In genomic region chr6:24991748-24992467, GRCh38 we compare ENCODE assay signal across 8 cellular contexts. TPM values are rescaled to one million over a fixed set of nuclear protein-coding genes. Genes with fewer than 3 reads are reported as not detected.
DNase-seq lines count a peak whose midpoint lies in the region; ATAC-seq and TF ChIP-seq lines count a peak whose summit lies in the region.

No MANE protein-coding gene starts in this region.

- no peaks in the 10 kb centered on the region for H4K20me1 ChIP-seq in OCI-LY1 (ENCODE audit: insufficient read depth, low read length)

- H3F3A ChIP-seq in OCI-LY1 (ENCODE audit: insufficient read depth, low read length): no peaks in the 10 kb centered on the region

- peak overlapping the region; percentile 6; the same call in 1 of the 2 replicates for H3K9ac ChIP-seq in OCI-LY1 (ENCODE audit: low read length)

- no peaks in the 10 kb centered on the region for H3K36me3 Mint-ChIP-seq in Calu3 (ENCODE audit: insufficient read depth, unreplicated experiment)
- H3K36me3 Mint-ChIP-seq in progenitor cell of endocrine pancreas (ENCODE audit: insufficient read depth): peaks cover 3% of the 10 kb centered on the region

- H3K9me3 Mint-ChIP-seq in Calu3 (ENCODE audit: low read depth, unreplicated experiment) (peaks cover 8% of the 10 kb centered on the region), progenitor cell of endocrine pancreas (ENCODE audit: low read depth) (peaks cover 11% of the 10 kb centered on the region)

- H3K4me1 ChIP-seq in OCI-LY1 (ENCODE audit: insufficient read depth, low read length, severe bottlenecking): peaks cover 23% of the 10 kb centered on the region

- no peak overlapping the region for H2AFZ ChIP-seq in OCI-LY1 (ENCODE audit: low read length)

- ATAC-seq in GM19463 (IDR thresholded peaks at IDR 0.05; ENCODE audit: unreplicated experiment) (peak; percentile 84), HG03558 (IDR thresholded peaks at IDR 0.05; ENCODE audit: extremely low read depth, unreplicated experiment) (peak; percentile 45)

- CTCF ChIA-PET in Calu3 (lab: Charles Lee): interaction anchor here (0.5 to 3.7 kb wide), 26 partner anchors 10 to 411 kb away, joined by 3 to 127 read pairs (median 4); partner anchors contain the start of gene KIAA0319

- H3K4me3 ChIP-seq in OCI-LY1 (ENCODE audit: low read depth, low read length, poor library complexity, severe bottlenecking): no peak overlapping the region

- peaks cover 10% of the 10 kb centered on the region; the same call in 1 of the 2 replicates for H3K36me3 ChIP-seq in OCI-LY1 (ENCODE audit: insufficient read depth, low read length)

- peak overlapping the region; percentile 16 for H3K27ac ChIP-seq in OCI-LY1 (ENCODE audit: low read depth, low read length, poor library complexity, severe bottlenecking)

- no peaks in the 10 kb centered on the region for H3K27me3 Mint-ChIP-seq in Calu3 (ENCODE audit: unreplicated experiment)
- no peaks in the 10 kb centered on the region for H3K27me3 Mint-ChIP-seq in progenitor cell of endocrine pancreas

- no TSS peak for BruUV-seq in Calu3 (replicated peaks; lab: Mats Ljungman, UMichigan)

- H3K4me1 Mint-ChIP-seq in Calu3 (ENCODE audit: low read depth, unreplicated experiment): peaks cover 55% of the 10 kb centered on the region
- peaks cover 4% of the 10 kb centered on the region for H3K4me1 Mint-ChIP-seq in progenitor cell of endocrine pancreas (ENCODE audit: low read depth)

- no peaks in the 10 kb centered on the region for H3K9me2 ChIP-seq in OCI-LY1 (ENCODE audit: low read depth, low read length)

- TF ChIP-seq CTCF in Calu3 (IDR thresholded peaks at IDR 0.05; ENCODE audit: unreplicated experiment): peak; percentile 98
- peak; percentile 92 for TF ChIP-seq CTCF in OCI-LY1 (IDR thresholded peaks at IDR 0.05; ENCODE audit: low read length)
- peak; percentile 87 for TF ChIP-seq CTCF in progenitor cell of endocrine pancreas (IDR thresholded peaks at IDR 0.05; ENCODE audit: unreplicated experiment)

- no peak overlapping the region for H3K4me2 ChIP-seq in OCI-LY1 (ENCODE audit: low read length)

- H3K79me2 ChIP-seq in OCI-LY1 (ENCODE audit: insufficient read depth, low read length): peaks cover 4% of the 10 kb centered on the region; the same call in 1 of the 2 replicates

- intact Hi-C loops in Calu3 (cut with micrococcal nuclease; ENCODE audit: unreplicated experiment): loop anchor here (1.0 to 5.0 kb wide), 3 partner anchors 60 to 136 kb away; no protein-coding TSS in a partner anchor

- peaks cover 9% of the 10 kb centered on the region; the same call in 1 of the 2 replicates for H3K9me3 ChIP-seq in OCI-LY1 (ENCODE audit: low read length)

- DNase-seq in Calu3 (peak; percentile 84), activated T-cell treated with anti-CD3 and anti-CD28 coated beads for 4 hours (peak; percentile 62), fibroblast of peridontal ligament (ENCODE audit: extremely low read depth) (peak; percentile 31), progenitor cell of endocrine pancreas (ENCODE audit: low spot score, unreplicated experiment) (no peak), GOT3 (lab: John Stamatoyannopoulos, UW) (no peak)

- no peaks in the 10 kb centered on the region for H3K27me3 ChIP-seq in OCI-LY1 (ENCODE audit: insufficient read depth, low read length)

- H3K4me3 Mint-ChIP-seq in Calu3 (ENCODE audit: low read depth, unreplicated experiment): no peak overlapping the region
- no peak overlapping the region for H3K4me3 Mint-ChIP-seq in progenitor cell of endocrine pancreas (ENCODE audit: low read depth)

- H3K27ac Mint-ChIP-seq in Calu3 (ENCODE audit: unreplicated experiment): no peak overlapping the region
- H3K27ac Mint-ChIP-seq in progenitor cell of endocrine pancreas: no peak overlapping the region

RNA-seq across cellular contexts. Expression of gene RIPOR2, which starts 56.1 kb away (rescaled TPM):
- 0.47 and 4.7 TPM in 2 replicates for total RNA-seq in Calu3 (2022)
- 2.2 and 4.0 TPM in 2 replicates for total RNA-seq in progenitor cell of endocrine pancreas

Comparison
In these comparisons a context has a peak if more than half of its experiments do, and no peak if none do; other contexts are left out.
1. DNase-seq: peak in Calu3 (single experiment), activated T-cell treated with anti-CD3 and anti-CD28 coated beads for 4 hours (single experiment) and fibroblast of peridontal ligament (single experiment); none in progenitor cell of endocrine pancreas (single experiment) and GOT3 (single experiment).
2. Peak in every context shown above with its lines, with median percentiles within 50 percentile points of each other: CTCF ChIP-seq.